In the genomic region with DNA sequence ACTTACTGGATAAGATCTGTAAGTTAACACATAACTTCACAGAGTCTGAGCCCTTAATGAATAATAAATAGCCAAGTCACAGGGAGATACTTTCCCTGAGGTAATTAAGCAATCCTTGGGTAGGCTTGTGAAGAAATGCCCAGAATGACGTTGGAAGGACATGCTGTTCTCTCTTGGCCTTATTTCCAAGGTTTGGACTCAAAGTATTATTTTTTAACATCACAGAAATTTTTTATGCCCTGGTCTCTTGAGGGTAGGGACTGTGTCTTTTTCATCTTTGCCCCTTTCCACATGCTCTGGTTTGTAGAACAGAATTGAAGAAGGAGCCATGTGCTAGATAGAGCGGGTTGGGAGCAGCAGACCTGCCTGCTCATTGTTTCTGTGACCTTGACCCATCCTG, we compare ENCODE assay signal across 1 cellular context.
TF ChIP-seq lines count a peak whose summit lies in the region.

No MANE protein-coding gene starts in this region.

TF ChIP-seq in SK-N-SH, 30 proteins besides CTCF, POLR2A, EP300 and RAD21 (continued from another document):
- TF ChIP-seq, protein P1, sequence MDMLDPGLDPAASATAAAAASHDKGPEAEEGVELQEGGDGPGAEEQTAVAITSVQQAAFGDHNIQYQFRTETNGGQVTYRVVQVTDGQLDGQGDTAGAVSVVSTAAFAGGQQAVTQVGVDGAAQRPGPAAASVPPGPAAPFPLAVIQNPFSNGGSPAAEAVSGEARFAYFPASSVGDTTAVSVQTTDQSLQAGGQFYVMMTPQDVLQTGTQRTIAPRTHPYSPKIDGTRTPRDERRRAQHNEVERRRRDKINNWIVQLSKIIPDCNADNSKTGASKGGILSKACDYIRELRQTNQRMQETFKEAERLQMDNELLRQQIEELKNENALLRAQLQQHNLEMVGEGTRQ (IDR thresholded peaks at IDR 0.05; ENCODE audit: borderline replicate concordance, low read depth, low read length): no peak
- TF ChIP-seq POLR2AphosphoS5 (IDR thresholded peaks at IDR 0.05; ENCODE audit: low read depth, low read length) (no peak), TCF12 (IDR thresholded peaks at IDR 0.05) (no peak), MEF2A (IDR thresholded peaks at IDR 0.05; ENCODE audit: borderline replicate concordance, low read depth) (no peak), TEAD4 (IDR thresholded peaks at IDR 0.05; ENCODE audit: borderline replicate concordance, insufficient read depth) (no peak), GABPA (IDR thresholded peaks at IDR 0.05; ENCODE audit: low read depth) (no peak), FOSL2 (IDR thresholded peaks at IDR 0.05; ENCODE audit: borderline replicate concordance, low read depth) (no peak), JUND (IDR thresholded peaks at IDR 0.05) (no peak), RXRA (IDR thresholded peaks at IDR 0.05; ENCODE audit: borderline replicate concordance, low read depth) (no peak), EZH2phosphoT487 (IDR thresholded peaks at IDR 0.05; ENCODE audit: borderline replicate concordance, low read depth) (no peak)
- TF ChIP-seq, protein P2, sequence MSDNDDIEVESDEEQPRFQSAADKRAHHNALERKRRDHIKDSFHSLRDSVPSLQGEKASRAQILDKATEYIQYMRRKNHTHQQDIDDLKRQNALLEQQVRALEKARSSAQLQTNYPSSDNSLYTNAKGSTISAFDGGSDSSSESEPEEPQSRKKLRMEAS (IDR thresholded peaks at IDR 0.05; ENCODE audit: low read depth): no peak
- TF ChIP-seq, protein P3, sequence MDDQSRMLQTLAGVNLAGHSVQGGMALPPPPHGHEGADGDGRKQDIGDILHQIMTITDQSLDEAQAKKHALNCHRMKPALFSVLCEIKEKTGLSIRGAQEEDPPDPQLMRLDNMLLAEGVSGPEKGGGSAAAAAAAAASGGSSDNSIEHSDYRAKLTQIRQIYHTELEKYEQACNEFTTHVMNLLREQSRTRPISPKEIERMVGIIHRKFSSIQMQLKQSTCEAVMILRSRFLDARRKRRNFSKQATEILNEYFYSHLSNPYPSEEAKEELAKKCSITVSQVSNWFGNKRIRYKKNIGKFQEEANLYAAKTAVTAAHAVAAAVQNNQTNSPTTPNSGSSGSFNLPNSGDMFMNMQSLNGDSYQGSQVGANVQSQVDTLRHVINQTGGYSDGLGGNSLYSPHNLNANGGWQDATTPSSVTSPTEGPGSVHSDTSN (IDR thresholded peaks at IDR 0.05): no peak
